Comparison of ENCODE assay signal across 28 cellular contexts in the genomic region with DNA sequence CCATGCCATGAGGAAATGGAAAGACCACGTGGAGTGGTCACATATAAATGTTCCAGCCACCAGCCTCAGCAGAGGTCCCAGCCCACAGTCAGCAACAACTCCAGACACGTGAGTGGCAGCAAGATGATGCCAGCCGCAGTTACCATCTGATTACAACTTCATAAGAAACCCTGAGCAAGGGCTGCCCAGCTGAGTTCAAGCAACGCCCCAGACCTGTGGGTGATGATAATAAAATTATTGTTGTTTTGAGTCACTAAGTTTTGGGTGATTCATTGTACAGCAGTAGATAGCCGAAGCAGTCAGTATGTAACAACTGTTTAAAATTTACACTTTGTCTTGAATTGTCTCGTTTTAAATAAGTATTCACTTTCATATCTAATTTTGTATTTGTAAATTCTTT. TPM values are rescaled to one million over a fixed set of nuclear protein-coding genes. Genes with fewer than 3 reads are reported as not detected.
DNase-seq lines count a peak whose midpoint lies in the region; ATAC-seq and TF ChIP-seq lines count a peak whose summit lies in the region.
"Had no signal": no experiment of that assay in that cellular context is flagged by ENCODE, and none has a peak within 500 bp of the region (broad histone marks: within the 10 kb centered on the region; RNA-seq: fewer than 3 reads in every experiment).

No MANE protein-coding gene starts in this region.

- BruUV-seq in OCI-LY7 (replicated peaks; lab: Mats Ljungman, UMichigan): no TSS peak

- CTCF ChIA-PET in OCI-LY7 (lab: Charles Lee; ENCODE audit: unreplicated experiment): no interaction called here

- H3K4me1 ChIP-seq in OCI-LY7 (ENCODE audit: insufficient read depth, low read length, poor library complexity, severe bottlenecking) (peaks cover 72% of the 10 kb centered on the region), Peyer's patch (peaks cover 0 to 15% (median 5%) of the 10 kb centered on the region in 4 donors)

- H3K4me3 ChIP-seq in OCI-LY7 (ENCODE audit: low read depth, low read length, poor library complexity, severe bottlenecking) (no peak overlapping the region), fibroblast of mammary gland (ENCODE audit: control insufficient read depth, low read depth, low read length) (no peak overlapping the region), Peyer's patch (no peak overlapping the region)
- H3K4me3 ChIP-seq: esophagus muscularis mucosa, gastroesophageal sphincter, neural progenitor cell, prostate gland, thyroid gland had no signal

- no peak for TF ChIP-seq POLR2A in Peyer's patch (IDR thresholded peaks at IDR 0.05)

- no peak overlapping the region for H3K27ac ChIP-seq in OCI-LY7 (ENCODE audit: low read depth, low read length, poor library complexity, severe bottlenecking)
- no peak overlapping the region for H3K27ac ChIP-seq in Peyer's patch
- H3K27ac ChIP-seq: esophagus muscularis mucosa, gastroesophageal sphincter, neural progenitor cell, prostate gland, thyroid gland had no signal

- H3K36me3 ChIP-seq in OCI-LY7 (ENCODE audit: insufficient read depth, low read length): no peaks in the 10 kb centered on the region; the same call in 1 of the 2 replicates
- H3K36me3 ChIP-seq in Peyer's patch: no peaks in the 10 kb centered on the region
- H3K36me3 ChIP-seq: esophagus muscularis mucosa, gastroesophageal sphincter, neural progenitor cell, prostate gland, thyroid gland had no signal

- H3K4me2 ChIP-seq in OCI-LY7 (ENCODE audit: low read length): no peak overlapping the region
- H3K4me2 ChIP-seq: neural progenitor cell had no signal

- TF ChIP-seq CTCF in OCI-LY7 (conservative IDR thresholded peaks at IDR 0.05; ENCODE audit: low read length) (no peak), fibroblast of mammary gland (conservative IDR thresholded peaks at IDR 0.05; ENCODE audit: control insufficient read depth, insufficient read depth, low read depth, low read length) (no peak), Peyer's patch (IDR thresholded peaks at IDR 0.05) (no peak)

- POLR2A ChIA-PET in OCI-LY7 (lab: Charles Lee): interaction anchor here (0.5 to 10.2 kb wide), 4 partner anchors 11 to 51 kb away, joined by 3 to 213 read pairs (median 60); no protein-coding TSS in a partner anchor

- peak; percentile 71 to 82 for ATAC-seq in activated CD4-positive, CD25-positive, alpha-beta regulatory T cell treated with anti-CD3 and anti-CD28 coated beads, Interleukin-2, amount 50 U/mL, for 24 hours
- ATAC-seq in GM21381 (IDR thresholded peaks at IDR 0.05; ENCODE audit: unreplicated experiment): no peak
- no peak for ATAC-seq in GM18907 (IDR thresholded peaks at IDR 0.05; ENCODE audit: unreplicated experiment)
- ATAC-seq: gastroesophageal sphincter, SK-N-SH treated with all-trans-retinoic acid at 6 μM for 48 hours had no signal

- no peaks in the 10 kb centered on the region for H3K9me2 ChIP-seq in OCI-LY7 (ENCODE audit: insufficient read depth, low read length)

- DNase-seq in activated CD4-positive, CD25-positive, alpha-beta regulatory T cell treated with anti-CD3 and anti-CD28 coated beads, Interleukin-2, amount 50 U/mL, for 72 hours: no peak
- DNase-seq in EL (peak; percentile 39), OCI-LY7 (ENCODE audit: low spot score) (no peak), fibroblast of mammary gland (ENCODE audit: low read depth) (peak; percentile 16), Peyer's patch (no peak)
- DNase-seq: 8988T; activated naive CD8-positive, alpha-beta T cell treated with anti-CD3 and anti-CD28 coated beads, Interleukin-2, amount 10 ng/mL, durations not matched to agents 7 days and 5 days; AML-193; COR-L47; DND-41; effector CD8-positive, alpha-beta T cell; GOT3; hypothalamus; MM.1S; NCI-H1436; NCI-H2107; NCI-H510A; NK-92 treated with Interleukin-12 subunit alpha and Interleukin-12 subunit beta, amount 100 ng/mL, for 24 hours; stimulated activated naive CD4-positive, alpha-beta T cell; thyroid gland had no signal

- intact Hi-C loops in OCI-LY7 (cut with micrococcal nuclease; ENCODE audit: unreplicated experiment): loop anchor here (10.0 kb wide), 1 partner anchor 1636 kb away; the partner anchor contains the start of genes RCHY1 and THAP6

- peaks cover 4% of the 10 kb centered on the region; the same call in 1 of the 2 replicates for H3K79me2 ChIP-seq in OCI-LY7 (ENCODE audit: insufficient read depth, low read depth, low read length)

- H3K27me3 ChIP-seq in Peyer's patch: no peaks in the 10 kb centered on the region
- H3K27me3 ChIP-seq: gastroesophageal sphincter, neural progenitor cell, thyroid gland had no signal

- no peaks in the 10 kb centered on the region for H4K20me1 ChIP-seq in OCI-LY7 (ENCODE audit: insufficient read depth, low read length)

- H2AFZ ChIP-seq in OCI-LY7 (ENCODE audit: low read length): peak overlapping the region; percentile 12; the same call in 1 of the 2 replicates
- H2AFZ ChIP-seq: neural progenitor cell had no signal

- H3K9me3 ChIP-seq in OCI-LY7 (ENCODE audit: low read length) (no peaks in the 10 kb centered on the region; the same call in 1 of the 2 replicates), Peyer's patch (no peaks in the 10 kb centered on the region)
- H3K9me3 ChIP-seq: esophagus muscularis mucosa, gastroesophageal sphincter, prostate gland, thyroid gland had no signal

RNA-seq across cellular contexts. Expression of gene CCNG2, which starts 5.8 kb away (rescaled TPM):
- 13.1 and 16.6 TPM in 2 replicates for total RNA-seq in OCI-LY7 (2014; rRNA removed; shearing (Covaris generic))
- total RNA-seq in OCI-LY7 (2022): 87.4 and 104 TPM in 2 replicates
- 10 to 100 TPM; 19.8 to 29.7 (median 25.8) TPM for total RNA-seq in Peyer's patch

Comparison
In these comparisons a context has a peak if more than half of its experiments do, and no peak if none do; other contexts are left out.
1. ATAC-seq: peak in activated CD4-positive, CD25-positive, alpha-beta regulatory T cell treated with anti-CD3 and anti-CD28 coated beads, Interleukin-2, amount 50 U/mL, for 24 hours (2 of 2); none in GM21381 (single experiment) and GM18907 (single experiment).
2. DNase-seq: peak in EL (single experiment) and fibroblast of mammary gland (single experiment); none in activated CD4-positive, CD25-positive, alpha-beta regulatory T cell treated with anti-CD3 and anti-CD28 coated beads, Interleukin-2, amount 50 U/mL, for 72 hours (single experiment), OCI-LY7 (single experiment) and Peyer's patch (0 of 3).